In the genomic region with DNA sequence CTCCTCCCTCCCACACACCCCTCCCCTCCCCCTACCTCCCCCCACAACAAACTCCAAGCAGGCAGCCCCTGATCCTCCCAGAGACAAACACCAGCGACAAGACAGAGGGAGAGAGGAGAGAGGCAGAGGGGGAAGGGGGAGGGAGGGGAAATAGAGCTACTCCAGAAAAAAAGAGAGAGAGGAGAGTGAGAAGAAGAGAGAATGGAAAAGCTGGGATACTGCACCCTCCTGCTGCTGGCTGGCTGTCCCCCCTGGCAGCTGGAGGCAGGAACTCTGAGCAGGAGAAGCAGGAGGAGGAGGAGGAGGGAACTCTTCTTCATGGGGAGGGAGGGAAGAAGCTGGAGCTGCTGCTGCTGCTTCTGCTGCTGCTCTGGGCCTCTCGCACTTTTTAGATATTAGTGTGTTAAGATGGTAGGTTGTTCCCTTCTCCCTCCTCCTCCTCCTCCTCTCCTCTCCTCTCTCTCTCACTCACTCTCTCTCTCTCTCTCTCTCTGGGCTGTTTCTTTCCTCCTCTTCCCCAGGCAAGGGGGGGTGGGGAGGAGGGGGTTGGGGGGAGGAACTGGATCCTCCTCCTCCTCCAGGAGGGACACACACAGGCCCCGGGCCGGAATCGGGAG, we compare ENCODE assay signal across 8 cellular contexts.
DNase-seq lines count a peak whose midpoint lies in the region; ATAC-seq and FAIRE-seq lines count a peak whose summit lies in the region.

No MANE protein-coding gene starts in this region.

- FAIRE-seq in RCC 7860 (lab: Jason Lieb, UNC) = no peak

- no peak for ATAC-seq in GM18858 (IDR thresholded peaks at IDR 0.05; ENCODE audit: unreplicated experiment)

- peak; percentile 5 to 10 for DNase-seq in activated CD4-positive, alpha-beta T cell treated with anti-CD3 and anti-CD28 coated beads for 4 hours
- DNase-seq in activated CD4-positive, alpha-beta T cell treated with anti-CD3 and anti-CD28 coated beads, Interleukin-2, amount 50 U/mL, for 4 hours = no peak
- DNase-seq in HuH-7 (ENCODE audit: low spot score) (peak; percentile 34), RCC 7860 (ENCODE audit: low spot score) (peak; percentile 61), anterior cingulate cortex (lab: John Stamatoyannopoulos, UW) (peak in 39 of 58 donors; percentile 21 to 91 (median 68)), iPS DF 19.7 (ENCODE audit: low read depth, low spot score) (peak; percentile 88), retina (peak; percentile 86)

Comparison
In these comparisons a context has a peak if more than half of its experiments do, and no peak if none do; other contexts are left out.
1. DNase-seq: peak in activated CD4-positive, alpha-beta T cell treated with anti-CD3 and anti-CD28 coated beads for 4 hours (2 of 2), HuH-7 (single experiment), RCC 7860 (single experiment), anterior cingulate cortex (39 of 58), iPS DF 19.7 (single experiment) and retina (single experiment); none in activated CD4-positive, alpha-beta T cell treated with anti-CD3 and anti-CD28 coated beads, Interleukin-2, amount 50 U/mL, for 4 hours (0 of 2).